ENCODE assay signal across 7 cellular contexts in genomic region chr7:140653319-140654108, GRCh38. TPM values are rescaled to one million over a fixed set of nuclear protein-coding genes. Genes with fewer than 3 reads are reported as not detected.
DNase-seq lines count a peak whose midpoint lies in the region; ATAC-seq, FAIRE-seq and TF ChIP-seq lines count a peak whose summit lies in the region.

No MANE protein-coding gene starts in this region.

- in situ Hi-C loops in HepG2 (cut with HindIII; ENCODE audit: extremely low pct_ligation_motif_present, low pct_unique_long_range_greater_than_20kb) = loop anchor here (5.0 kb wide), 1 partner anchor 136 kb away; no protein-coding TSS in a partner anchor

- TF ChIP-seq POLR2A in HepG2 (IDR thresholded peaks at IDR 0.05; ENCODE audit: insufficient read depth in 1 of 2, low read depth in 2 of 2, low read length in 2 of 2) = no peak

- ATAC-seq in HepG2 (peak; percentile 76), thoracic aorta (ENCODE audit: insufficient number of reproducible peaks, low FRiP score, low read depth) (no peak)
- ATAC-seq in stimulated activated naive CD8-positive, alpha-beta T cell treated with anti-CD3 and anti-CD28 coated beads, Interleukin-15, Interleukin-2, amounts not matched to agents 100 U/mL and 50 U/mL, for 24 hours = no peak

- H3K4me3 ChIP-seq in HepG2 (replicated peaks in 1 of 3; ENCODE audit: insufficient read depth in 1 of 3, low read depth in 2 of 3, low read length in 3 of 3) (no peak overlapping the region), thoracic aorta (no peak overlapping the region)

- TF ChIP-seq EP300 in HepG2 (IDR thresholded peaks at IDR 0.05; ENCODE audit: low read depth in 2 of 2, low read length in 2 of 2) (no peak), HepG2 (CRISPR knock-in tag; IDR thresholded peaks at IDR 0.05; ENCODE audit: borderline replicate concordance) (no peak)

- WGBS in HepG2 (ENCODE audit: low lambda C conversion rate) = 18% methylated on average over 14 of the region's 15 CpGs

- peak; percentile 85 for TF ChIP-seq RAD21 in HepG2 (CRISPR knock-in tag; IDR thresholded peaks at IDR 0.05)

- H2AFZ ChIP-seq in HepG2 (ENCODE audit: low read length) = no peak overlapping the region

- FAIRE-seq in HepG2 (lab: Jason Lieb, UNC) = peak; percentile 96

- intact Hi-C loops in HepG2 (cut with micrococcal nuclease; ENCODE audit: unreplicated experiment) = loop anchor here (1.0 to 10.0 kb wide), 2 partner anchors 135 to 361 kb away; partner anchors contain the start of gene MRPS33

- POLR2A ChIA-PET in HepG2 (lab: Yijun Ruan, JAX) = no interaction called here

- peak overlapping the region; percentile 28 for H3K4me2 ChIP-seq in HepG2 (ENCODE audit: low read depth, low read length)

- no peak overlapping the region for H3K27ac ChIP-seq in HepG2 (ENCODE audit: extremely low read length, insufficient read depth, low read length)
- no peak overlapping the region for H3K27ac ChIP-seq in thoracic aorta

- TF ChIP-seq CTCF in HepG2 (CRISPR knock-in tag; IDR thresholded peaks at IDR 0.05) (peak; percentile 93), thoracic aorta (IDR thresholded peaks at IDR 0.05) (peak; percentile 84)

- DNase-seq in Daoy (ENCODE audit: low read depth) (peak; percentile 71), LoVo (ENCODE audit: low spot score) (peak; percentile 84), RPMI8226 (peak; percentile 56), dedifferentiated amniotic fluid mesenchymal stem cell (ENCODE audit: extremely low spot score) (peak; percentile 78), HepG2 (ENCODE audit: low spot score) (peak; percentile 61), thoracic aorta (ENCODE audit: low spot score) (no peak)
- DNase-seq in stimulated activated naive CD8-positive, alpha-beta T cell treated with anti-CD3 and anti-CD28 coated beads, Interleukin-15, Interleukin-2, amounts not matched to agents 100 U/mL and 50 U/mL, for 24 hours = no peak

- H3K4me1 ChIP-seq in HepG2 (ENCODE audit: insufficient read depth, low read length) (peaks cover 26% of the 10 kb centered on the region), thoracic aorta (ENCODE audit: control insufficient read depth in 1 of 2, low read depth in 2 of 2) (peaks cover 0 to 6% of the 10 kb centered on the region in 2 donors)

- CTCF ChIA-PET in HepG2 (lab: Yijun Ruan, JAX; ENCODE audit: low intra/inter-chr PET ratio, low total read pairs) = interaction anchor here (1.4 to 4.7 kb wide), 2 partner anchors 135 to 178 kb away, joined by 4 to 83 read pairs; no protein-coding TSS in a partner anchor

- BruUV-seq in HepG2 (replicated peaks; lab: Mats Ljungman, UMichigan) = no TSS peak

- H3K79me2 ChIP-seq in HepG2 (ENCODE audit: insufficient read depth, low read length) = no peaks in the 10 kb centered on the region

- no peaks in the 10 kb centered on the region for H4K20me1 ChIP-seq in HepG2 (ENCODE audit: insufficient read depth, low read length)

- no peak overlapping the region for H3K9ac ChIP-seq in HepG2 (ENCODE audit: insufficient read depth, low read depth, low read length)

- no peaks in the 10 kb centered on the region for H3K9me3 ChIP-seq in HepG2 (ENCODE audit: low read length)
- no peaks in the 10 kb centered on the region for H3K9me3 ChIP-seq in thoracic aorta

- H3K36me3 ChIP-seq in HepG2 (replicated peaks in 1 of 2; ENCODE audit: control insufficient read depth in 1 of 2, insufficient read depth in 2 of 2, low read length in 2 of 2) = no peaks in the 10 kb centered on the region
- H3K36me3 ChIP-seq in thoracic aorta = no peaks in the 10 kb centered on the region

- peaks cover 0 to 14% of the 10 kb centered on the region in 2 experiments; a peak in 3 of 5 replicates for H3K27me3 ChIP-seq in HepG2 (ENCODE audit: control insufficient read depth in 1 of 2, insufficient read depth in 2 of 2, low read length in 2 of 2)
- H3K27me3 ChIP-seq in thoracic aorta (replicated peaks; ENCODE audit: insufficient read depth) = no peaks in the 10 kb centered on the region

RNA-seq across cellular contexts. Expression of gene DENND2A, which starts 12.9 kb away (rescaled TPM):
- 5.4 and 6.5 TPM in 2 replicates for total RNA-seq in Daoy (2014; rRNA removed; shearing (Covaris generic))
- total RNA-seq in HepG2 (2016; rRNA removed; fragmentation: Illumina TruSeq; extraction: Trizol) (not detected in 2 replicates), thoracic aorta (1 to 10 TPM; 4.9 to 5.1 TPM)
- total RNA-seq in HepG2 (2016; cell fraction: cytosol; rRNA removed; fragmentation: Illumina TruSeq; extraction: Trizol; ENCODE audit: low read depth) = 0.09 and 0.10 TPM in 2 replicates
- not detected in 2 replicates for total RNA-seq in HepG2 (2016; cell fraction: insoluble cytoplasmic fraction; rRNA removed; fragmentation: Illumina TruSeq; extraction: Trizol)
- total RNA-seq in HepG2 (2016; cell fraction: membrane; rRNA removed; fragmentation: Illumina TruSeq; extraction: Trizol) = not detected in 2 replicates
- total RNA-seq in HepG2 (2016; cell fraction: nucleus; rRNA removed; fragmentation: Illumina TruSeq; extraction: Trizol) = not detected in 2 replicates
- 0.12 TPM in 1 of 2 replicates, not detected in the other for polyA plus RNA-seq in HepG2 (2011; rRNA removed)
- 0.05 TPM in 1 of 2 replicates, not detected in the other for polyA plus RNA-seq in HepG2 (2011; cell fraction: cytosol; rRNA removed)
- not detected in 2 replicates for polyA plus RNA-seq in HepG2 (2011; cell fraction: nucleus; rRNA removed)
- polyA plus RNA-seq in HepG2 (2012) = 0.04 and 0.13 TPM in 2 replicates
- 0.02 TPM in 1 of 2 replicates, not detected in the other for polyA plus RNA-seq in HepG2 (2016; cell fraction: cytosol; fragmentation: Illumina TruSeq; extraction: Trizol; ENCODE audit: low read depth)
- polyA plus RNA-seq in HepG2 (2016; cell fraction: insoluble cytoplasmic fraction; fragmentation: Illumina TruSeq; extraction: Trizol; ENCODE audit: low read depth) = not detected in 2 replicates
- not detected in 2 replicates for polyA plus RNA-seq in HepG2 (2016; cell fraction: membrane; fragmentation: Illumina TruSeq; extraction: Trizol; ENCODE audit: low read depth)
- not detected in 2 replicates for polyA plus RNA-seq in HepG2 (2016; cell fraction: nucleus; fragmentation: Illumina TruSeq; extraction: Trizol; ENCODE audit: insufficient read depth, low read depth)
- not detected in 2 replicates for polyA minus RNA-seq in HepG2 (2011; rRNA and poly(A)+ RNA removed; ENCODE audit: low replicate concordance)
- polyA minus RNA-seq in HepG2 (2011; cell fraction: cytosol; rRNA and poly(A)+ RNA removed) = not detected in 2 replicates
- polyA minus RNA-seq in HepG2 (2011; cell fraction: nucleus; rRNA and poly(A)+ RNA removed) = not detected in 2 replicates

RNA-seq across cellular contexts. Expression of gene ADCK2, which starts 19.2 kb away (rescaled TPM):
- 15.0 and 15.4 TPM in 2 replicates for total RNA-seq in Daoy (2014; rRNA removed; shearing (Covaris generic))
- total RNA-seq in HepG2 (2016; rRNA removed; fragmentation: Illumina TruSeq; extraction: Trizol) = 13.0 and 18.8 TPM in 2 replicates
- 11.3 and 12.9 TPM in 2 replicates for total RNA-seq in HepG2 (2016; cell fraction: cytosol; rRNA removed; fragmentation: Illumina TruSeq; extraction: Trizol; ENCODE audit: low read depth)
- 12.9 and 17.0 TPM in 2 replicates for total RNA-seq in HepG2 (2016; cell fraction: insoluble cytoplasmic fraction; rRNA removed; fragmentation: Illumina TruSeq; extraction: Trizol)
- total RNA-seq in HepG2 (2016; cell fraction: membrane; rRNA removed; fragmentation: Illumina TruSeq; extraction: Trizol) = 21.8 and 27.4 TPM in 2 replicates
- total RNA-seq in HepG2 (2016; cell fraction: nucleus; rRNA removed; fragmentation: Illumina TruSeq; extraction: Trizol) = 9.9 and 12.3 TPM in 2 replicates
- 8.6 and 11.0 TPM in 2 replicates for polyA plus RNA-seq in HepG2 (2011; rRNA removed)
- 9.4 and 11.4 TPM in 2 replicates for polyA plus RNA-seq in HepG2 (2011; cell fraction: cytosol; rRNA removed)
- 6.0 and 7.4 TPM in 2 replicates for polyA plus RNA-seq in HepG2 (2011; cell fraction: nucleus; rRNA removed)
- 9.1 and 12.8 TPM in 2 replicates for polyA plus RNA-seq in HepG2 (2012)
- polyA plus RNA-seq in HepG2 (2016; cell fraction: cytosol; fragmentation: Illumina TruSeq; extraction: Trizol; ENCODE audit: low read depth) = 8.4 and 11.6 TPM in 2 replicates
- 12.7 and 13.0 TPM in 2 replicates for polyA plus RNA-seq in HepG2 (2016; cell fraction: insoluble cytoplasmic fraction; fragmentation: Illumina TruSeq; extraction: Trizol; ENCODE audit: low read depth)
- 14.0 and 16.5 TPM in 2 replicates for polyA plus RNA-seq in HepG2 (2016; cell fraction: membrane; fragmentation: Illumina TruSeq; extraction: Trizol; ENCODE audit: low read depth)
- 12.7 and 15.1 TPM in 2 replicates for polyA plus RNA-seq in HepG2 (2016; cell fraction: nucleus; fragmentation: Illumina TruSeq; extraction: Trizol; ENCODE audit: insufficient read depth, low read depth)
- polyA minus RNA-seq in HepG2 (2011; rRNA and poly(A)+ RNA removed; ENCODE audit: low replicate concordance) = 16.6 and 21.9 TPM in 2 replicates
- 6.9 and 9.1 TPM in 2 replicates for polyA minus RNA-seq in HepG2 (2011; cell fraction: cytosol; rRNA and poly(A)+ RNA removed)
- 5.5 and 6.8 TPM in 2 replicates for polyA minus RNA-seq in HepG2 (2011; cell fraction: nucleus; rRNA and poly(A)+ RNA removed)
- total RNA-seq in thoracic aorta = 10 to 100 TPM; 20.8 to 25.7 TPM

RNA-seq across cellular contexts. Expression of gene NDUFB2, which starts 43.0 kb away (rescaled TPM):
- total RNA-seq in Daoy (2014; rRNA removed; shearing (Covaris generic)) = 404 and 566 TPM in 2 replicates
- total RNA-seq in HepG2 (2016; rRNA removed; fragmentation: Illumina TruSeq; extraction: Trizol) (221 and 276 TPM in 2 replicates), thoracic aorta (100 to 1,000 TPM in 1 of 2 donors, 10 to 100 TPM in 1; 84.0 to 354 TPM)
- 157 and 214 TPM in 2 replicates for total RNA-seq in HepG2 (2016; cell fraction: cytosol; rRNA removed; fragmentation: Illumina TruSeq; extraction: Trizol; ENCODE audit: low read depth)
- total RNA-seq in HepG2 (2016; cell fraction: insoluble cytoplasmic fraction; rRNA removed; fragmentation: Illumina TruSeq; extraction: Trizol) = 236 and 320 TPM in 2 replicates
- 201 and 247 TPM in 2 replicates for total RNA-seq in HepG2 (2016; cell fraction: membrane; rRNA removed; fragmentation: Illumina TruSeq; extraction: Trizol)
- total RNA-seq in HepG2 (2016; cell fraction: nucleus; rRNA removed; fragmentation: Illumina TruSeq; extraction: Trizol) = 67.5 and 90.6 TPM in 2 replicates
- 191 and 206 TPM in 2 replicates for polyA plus RNA-seq in HepG2 (2011; rRNA removed)
- 340 and 406 TPM in 2 replicates for polyA plus RNA-seq in HepG2 (2011; cell fraction: cytosol; rRNA removed)
- polyA plus RNA-seq in HepG2 (2011; cell fraction: nucleus; rRNA removed) = 77.0 and 82.4 TPM in 2 replicates
- 92.9 and 110 TPM in 2 replicates for polyA plus RNA-seq in HepG2 (2012)
- polyA plus RNA-seq in HepG2 (2016; cell fraction: cytosol; fragmentation: Illumina TruSeq; extraction: Trizol; ENCODE audit: low read depth) = 164 and 220 TPM in 2 replicates
- polyA plus RNA-seq in HepG2 (2016; cell fraction: insoluble cytoplasmic fraction; fragmentation: Illumina TruSeq; extraction: Trizol; ENCODE audit: low read depth) = 232 and 255 TPM in 2 replicates
- 160 and 191 TPM in 2 replicates for polyA plus RNA-seq in HepG2 (2016; cell fraction: membrane; fragmentation: Illumina TruSeq; extraction: Trizol; ENCODE audit: low read depth)
- 139 and 150 TPM in 2 replicates for polyA plus RNA-seq in HepG2 (2016; cell fraction: nucleus; fragmentation: Illumina TruSeq; extraction: Trizol; ENCODE audit: insufficient read depth, low read depth)
- 49.6 and 83.1 TPM in 2 replicates for polyA minus RNA-seq in HepG2 (2011; rRNA and poly(A)+ RNA removed; ENCODE audit: low replicate concordance)
- 18.0 and 25.3 TPM in 2 replicates for polyA minus RNA-seq in HepG2 (2011; cell fraction: cytosol; rRNA and poly(A)+ RNA removed)
- 15.2 and 16.7 TPM in 2 replicates for polyA minus RNA-seq in HepG2 (2011; cell fraction: nucleus; rRNA and poly(A)+ RNA removed)

Comparison
In these comparisons a context has a peak if more than half of its experiments do, and no peak if none do; other contexts are left out.
1. DNase-seq: peak in Daoy (single experiment), LoVo (single experiment), RPMI8226 (single experiment), dedifferentiated amniotic fluid mesenchymal stem cell (single experiment) and HepG2 (single experiment); none in thoracic aorta (single experiment) and stimulated activated naive CD8-positive, alpha-beta T cell treated with anti-CD3 and anti-CD28 coated beads, Interleukin-15, Interleukin-2, amounts not matched to agents 100 U/mL and 50 U/mL, for 24 hours (single experiment).